In genomic region chr4:17511041-17511949, GRCh38 we compare ENCODE assay signal across 8 cellular contexts. TPM values are rescaled to one million over a fixed set of nuclear protein-coding genes. Genes with fewer than 3 reads are reported as not detected.
DNase-seq lines count a peak whose midpoint lies in the region; ATAC-seq and TF ChIP-seq lines count a peak whose summit lies in the region.

No MANE protein-coding gene starts in this region.

- no peaks in the 10 kb centered on the region for H3K27me3 ChIP-seq in RWPE2 (ENCODE audit: insufficient read depth, poor library complexity, severe bottlenecking)
- H3K27me3 ChIP-seq in iPS DF 6.9 (ENCODE audit: control insufficient read depth, insufficient read depth, low read length): no peaks in the 10 kb centered on the region; the same call in none of the 2 replicates

- H3K9me3 ChIP-seq in RWPE2 (ENCODE audit: severe bottlenecking): no peaks in the 10 kb centered on the region
- H3K9me3 ChIP-seq in iPS DF 6.9 (ENCODE audit: control insufficient read depth, insufficient read depth, low read length): no peaks in the 10 kb centered on the region

- intact Hi-C loops in sciatic nerve (cut with DNase I): no loop called here

- H3K4me1 ChIP-seq in RWPE2 (ENCODE audit: insufficient read depth, poor library complexity, severe bottlenecking): peaks cover 16% of the 10 kb centered on the region
- peaks cover 1% of the 10 kb centered on the region; the same call in 1 of the 2 replicates for H3K4me1 ChIP-seq in iPS DF 6.9 (ENCODE audit: control insufficient read depth, insufficient read depth, low read length)

- in situ Hi-C loops in astrocyte of the cerebellum (cut with HindIII; ENCODE audit: low sequenced_read_pairs): no loop called here

- TF ChIP-seq CTCF in RWPE2 (IDR thresholded peaks at IDR 0.05; ENCODE audit: poor library complexity, severe bottlenecking): no peak
- no peak for TF ChIP-seq CTCF in astrocyte of the cerebellum (IDR thresholded peaks at IDR 0.05; ENCODE audit: low read depth, low read length, missing control alignments)

- H3K36me3 ChIP-seq in RWPE2 (ENCODE audit: low read depth) (peaks cover 37% of the 10 kb centered on the region), iPS DF 6.9 (ENCODE audit: control insufficient read depth, insufficient read depth, low read length) (no peaks in the 10 kb centered on the region; the same call in 1 of the 2 replicates)

- ATAC-seq in GM18907 (IDR thresholded peaks at IDR 0.05; ENCODE audit: unreplicated experiment) (peak; percentile 70), HG03135 (IDR thresholded peaks at IDR 0.05; ENCODE audit: unreplicated experiment) (peak; percentile 64), RWPE2 (ENCODE audit: low read depth) (peak; percentile 56), sciatic nerve (peak; percentile 83)

- H3K4me3 ChIP-seq in RWPE2 (ENCODE audit: severe bottlenecking) (peak overlapping the region; percentile 89), astrocyte of the cerebellum (ENCODE audit: low read depth, low read length) (peak overlapping the region; percentile 66), iPS DF 6.9 (ENCODE audit: low read length) (peak overlapping the region; percentile 51; the same call in 1 of the 2 replicates)

- peak; percentile 67 for DNase-seq in Ammon's horn (ENCODE audit: low spot score)
- DNase-seq in RWPE2 (ENCODE audit: low spot score): peak; percentile 62
- no peak for DNase-seq in astrocyte of the cerebellum (ENCODE audit: low read depth)
- no peak for DNase-seq in iPS DF 6.9 (ENCODE audit: low read depth, low spot score)
- peak; percentile 79 for DNase-seq in sciatic nerve (ENCODE audit: low spot score)
- DNase-seq in COR-L47 (lab: John Stamatoyannopoulos, UW): no peak

- H3K27ac ChIP-seq in RWPE2 (ENCODE audit: poor library complexity, severe bottlenecking) (peak overlapping the region; percentile 26), iPS DF 6.9 (ENCODE audit: low read length) (no peak overlapping the region)

- no CpG with 5 or more reads among the region's 44 CpGs for WGBS in iPS DF 6.9 (ENCODE audit: insufficient coverage, insufficient read length)

RNA-seq across cellular contexts. Expression of gene QDPR, which starts 0.6 kb away (rescaled TPM):
- 33.2 TPM for total RNA-seq in sciatic nerve

RNA-seq across cellular contexts. Expression of gene CLRN2, which starts 3.7 kb away (rescaled TPM):
- total RNA-seq in sciatic nerve: not detected

Comparison
In these comparisons a context has a peak if more than half of its experiments do, and no peak if none do; other contexts are left out.
1. DNase-seq: peak in Ammon's horn (single experiment), RWPE2 (single experiment) and sciatic nerve (single experiment); none in astrocyte of the cerebellum (single experiment), iPS DF 6.9 (single experiment) and COR-L47 (single experiment).
2. Peak in every context shown above with its lines, with median percentiles within 50 percentile points of each other: ATAC-seq and H3K4me3 ChIP-seq.